In the genomic region with DNA sequence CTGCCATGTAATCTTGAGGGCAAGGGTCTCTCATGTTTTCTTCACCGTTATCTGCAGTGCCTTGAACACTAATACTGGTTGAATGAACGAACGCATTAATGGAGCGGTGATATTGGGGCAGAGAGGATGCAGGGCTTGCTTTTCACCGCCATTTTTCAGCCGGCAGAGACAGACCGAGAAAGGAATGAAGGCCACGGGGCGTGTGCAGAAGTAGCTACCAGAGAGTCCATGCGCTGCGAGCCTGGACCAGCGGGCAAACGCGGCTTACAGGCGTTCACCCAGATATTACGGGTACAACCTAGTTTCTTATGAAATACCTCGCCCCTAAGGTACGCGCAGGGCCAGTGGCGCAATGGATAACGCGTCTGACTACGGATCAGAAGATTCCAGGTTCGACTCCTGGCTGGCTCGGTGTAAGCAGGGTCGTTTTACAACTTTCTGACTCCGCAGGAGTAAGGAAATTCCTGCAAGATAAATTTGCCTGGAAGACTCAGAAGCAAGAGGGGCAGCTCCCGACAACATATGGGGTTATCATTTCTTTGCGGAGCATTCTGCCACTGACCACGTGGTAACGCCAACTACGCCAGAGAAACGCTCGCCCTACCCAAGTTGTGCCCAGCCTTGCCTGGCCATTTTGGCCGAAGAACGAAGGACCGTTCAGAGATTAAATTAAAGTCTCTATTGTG, we compare ENCODE assay signal across 1 cellular context.
TF ChIP-seq lines count a peak whose summit lies in the region.

No MANE protein-coding gene starts in this region.

TF ChIP-seq in HepG2, 621 proteins besides CTCF, POLR2A, EP300 and RAD21 (continued from another document and continues in another):
- TF ChIP-seq ZNF704 (CRISPR knock-in tag; IDR thresholded peaks at IDR 0.05; ENCODE audit: borderline replicate concordance) (peak; percentile 75; the same call in 1 of the 2 replicates), PTBP1 (IDR thresholded peaks at IDR 0.05; ENCODE audit: low read depth, low read length, poor library complexity, severe bottlenecking) (no peak), ARNTL (CRISPR knock-in tag; IDR thresholded peaks at IDR 0.05) (peak; percentile 67; the same call in 1 of the 2 replicates), FOXA1 (IDR thresholded peaks at IDR 0.05) (no peak), FOXA1 (CRISPR knock-in tag; IDR thresholded peaks at IDR 0.05) (peak; percentile 68; the same call in 1 of the 2 replicates), HIVEP1 (CRISPR knock-in tag; IDR thresholded peaks at IDR 0.05) (peak; percentile 82; the same call in 1 of the 2 replicates), ATM (IDR thresholded peaks at IDR 0.05; ENCODE audit: borderline replicate concordance) (no peak), ZNF792 (CRISPR knock-in tag; IDR thresholded peaks at IDR 0.05) (peak; percentile 90; the same call in 1 of the 2 replicates), ZSCAN25 (CRISPR knock-in tag; IDR thresholded peaks at IDR 0.05) (peak; percentile 90), YEATS2 (CRISPR knock-in tag; IDR thresholded peaks at IDR 0.05; ENCODE audit: borderline replicate concordance) (peak; percentile 70; the same call in 1 of the 2 replicates), POLR2AphosphoS2 (IDR thresholded peaks at IDR 0.05; ENCODE audit: low read depth, low read length) (no peak), WIZ (CRISPR knock-in tag; IDR thresholded peaks at IDR 0.05) (no peak), ZNF572 (CRISPR knock-in tag; IDR thresholded peaks at IDR 0.05) (peak; percentile 94; the same call in 1 of the 2 replicates), RXRA (CRISPR knock-in tag; IDR thresholded peaks at IDR 0.05) (peak; percentile 77), ZNF383 (CRISPR knock-in tag; IDR thresholded peaks at IDR 0.05; ENCODE audit: borderline replicate concordance) (peak; percentile 99), ARID3A (IDR thresholded peaks at IDR 0.05; ENCODE audit: low read depth, low read length) (peak; percentile 75; the same call in 1 of the 2 replicates), KAT2B (IDR thresholded peaks at IDR 0.05; ENCODE audit: borderline replicate concordance, low read depth, low read length) (no peak), ATAD3A (CRISPR knock-in tag; IDR thresholded peaks at IDR 0.05) (no peak), TCF12 (IDR thresholded peaks at IDR 0.05) (no peak), TCF12 (CRISPR knock-in tag; IDR thresholded peaks at IDR 0.05) (no peak), EEA1 (CRISPR knock-in tag; IDR thresholded peaks at IDR 0.05; ENCODE audit: borderline replicate concordance) (no peak; the same call in 1 of the 2 replicates), GABPB1 (CRISPR knock-in tag; IDR thresholded peaks at IDR 0.05) (peak; percentile 38; the same call in 1 of the 2 replicates), ZNF557 (CRISPR knock-in tag; IDR thresholded peaks at IDR 0.05) (peak; percentile 93; the same call in 1 of the 2 replicates), CBX5 (CRISPR knock-in tag; IDR thresholded peaks at IDR 0.05; ENCODE audit: borderline replicate concordance) (peak; percentile 96; the same call in 1 of the 2 replicates), SNAPC5 (CRISPR knock-in tag; IDR thresholded peaks at IDR 0.05; ENCODE audit: borderline replicate concordance) (peak; percentile 71; the same call in 1 of the 2 replicates), GATAD1 (CRISPR knock-in tag; IDR thresholded peaks at IDR 0.05) (peak; percentile 75; the same call in 1 of the 2 replicates), ZNF251 (CRISPR knock-in tag; IDR thresholded peaks at IDR 0.05) (peak; percentile 45; the same call in 1 of the 2 replicates), ZNF567 (CRISPR knock-in tag; IDR thresholded peaks at IDR 0.05; ENCODE audit: borderline replicate concordance) (peak; percentile 33; the same call in 1 of the 2 replicates), ZFY (CRISPR knock-in tag; IDR thresholded peaks at IDR 0.05) (peak; percentile 63), NFATC3 (CRISPR knock-in tag; IDR thresholded peaks at IDR 0.05) (0 out of 2 replicates have a peak, but pooled peaks have one; percentile 52), ZNF318 (CRISPR knock-in tag; IDR thresholded peaks at IDR 0.05) (peak; percentile 96), ZNF747 (CRISPR knock-in tag; IDR thresholded peaks at IDR 0.05; ENCODE audit: borderline replicate concordance) (0 out of 2 replicates have a peak, but pooled peaks have one; percentile 55), BATF2 (CRISPR knock-in tag; IDR thresholded peaks at IDR 0.05) (no peak), HDAC2 (CRISPR knock-in tag; IDR thresholded peaks at IDR 0.05) (peak; percentile 90), U2AF1 (optimal IDR thresholded peaks at IDR 0.05; ENCODE audit: low read depth, low read length) (no peak), KLF11 (CRISPR knock-in tag; IDR thresholded peaks at IDR 0.05) (peak; percentile 67), PPARG (CRISPR knock-in tag; conservative IDR thresholded peaks at IDR 0.05) (no peak)
- TF ChIP-seq, protein P1, sequence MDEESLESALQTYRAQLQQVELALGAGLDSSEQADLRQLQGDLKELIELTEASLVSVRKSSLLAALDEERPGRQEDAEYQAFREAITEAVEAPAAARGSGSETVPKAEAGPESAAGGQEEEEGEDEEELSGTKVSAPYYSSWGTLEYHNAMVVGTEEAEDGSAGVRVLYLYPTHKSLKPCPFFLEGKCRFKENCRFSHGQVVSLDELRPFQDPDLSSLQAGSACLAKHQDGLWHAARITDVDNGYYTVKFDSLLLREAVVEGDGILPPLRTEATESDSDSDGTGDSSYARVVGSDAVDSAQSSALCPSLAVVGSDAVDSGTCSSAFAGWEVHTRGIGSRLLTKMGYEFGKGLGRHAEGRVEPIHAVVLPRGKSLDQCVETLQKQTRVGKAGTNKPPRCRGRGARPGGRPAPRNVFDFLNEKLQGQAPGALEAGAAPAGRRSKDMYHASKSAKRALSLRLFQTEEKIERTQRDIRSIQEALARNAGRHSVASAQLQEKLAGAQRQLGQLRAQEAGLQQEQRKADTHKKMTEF (CRISPR knock-in tag; IDR thresholded peaks at IDR 0.05), result peak; percentile 81
- TF ChIP-seq, protein P2, sequence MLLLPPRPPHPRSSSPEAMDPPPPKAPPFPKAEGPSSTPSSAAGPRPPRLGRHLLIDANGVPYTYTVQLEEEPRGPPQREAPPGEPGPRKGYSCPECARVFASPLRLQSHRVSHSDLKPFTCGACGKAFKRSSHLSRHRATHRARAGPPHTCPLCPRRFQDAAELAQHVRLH (CRISPR knock-in tag; IDR thresholded peaks at IDR 0.05; ENCODE audit: borderline replicate concordance, low read depth), result peak; percentile 94
- TF ChIP-seq, protein P3, sequence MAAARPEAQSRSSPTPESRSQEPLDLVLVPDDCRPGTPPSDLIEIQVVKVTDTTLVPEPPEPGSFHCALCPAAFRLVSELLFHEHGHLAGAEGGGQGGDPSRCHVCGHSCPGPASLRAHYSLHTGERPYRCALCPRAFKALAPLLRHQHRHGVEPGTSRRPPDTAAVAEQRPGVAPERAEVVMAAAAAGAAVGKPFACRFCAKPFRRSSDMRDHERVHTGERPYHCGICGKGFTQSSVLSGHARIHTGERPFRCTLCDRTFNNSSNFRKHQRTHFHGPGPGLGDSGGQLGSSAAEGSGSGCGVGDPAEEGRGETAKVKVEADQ (CRISPR knock-in tag; IDR thresholded peaks at IDR 0.05; ENCODE audit: borderline replicate concordance), result peak; percentile 95
- TF ChIP-seq, protein P4, sequence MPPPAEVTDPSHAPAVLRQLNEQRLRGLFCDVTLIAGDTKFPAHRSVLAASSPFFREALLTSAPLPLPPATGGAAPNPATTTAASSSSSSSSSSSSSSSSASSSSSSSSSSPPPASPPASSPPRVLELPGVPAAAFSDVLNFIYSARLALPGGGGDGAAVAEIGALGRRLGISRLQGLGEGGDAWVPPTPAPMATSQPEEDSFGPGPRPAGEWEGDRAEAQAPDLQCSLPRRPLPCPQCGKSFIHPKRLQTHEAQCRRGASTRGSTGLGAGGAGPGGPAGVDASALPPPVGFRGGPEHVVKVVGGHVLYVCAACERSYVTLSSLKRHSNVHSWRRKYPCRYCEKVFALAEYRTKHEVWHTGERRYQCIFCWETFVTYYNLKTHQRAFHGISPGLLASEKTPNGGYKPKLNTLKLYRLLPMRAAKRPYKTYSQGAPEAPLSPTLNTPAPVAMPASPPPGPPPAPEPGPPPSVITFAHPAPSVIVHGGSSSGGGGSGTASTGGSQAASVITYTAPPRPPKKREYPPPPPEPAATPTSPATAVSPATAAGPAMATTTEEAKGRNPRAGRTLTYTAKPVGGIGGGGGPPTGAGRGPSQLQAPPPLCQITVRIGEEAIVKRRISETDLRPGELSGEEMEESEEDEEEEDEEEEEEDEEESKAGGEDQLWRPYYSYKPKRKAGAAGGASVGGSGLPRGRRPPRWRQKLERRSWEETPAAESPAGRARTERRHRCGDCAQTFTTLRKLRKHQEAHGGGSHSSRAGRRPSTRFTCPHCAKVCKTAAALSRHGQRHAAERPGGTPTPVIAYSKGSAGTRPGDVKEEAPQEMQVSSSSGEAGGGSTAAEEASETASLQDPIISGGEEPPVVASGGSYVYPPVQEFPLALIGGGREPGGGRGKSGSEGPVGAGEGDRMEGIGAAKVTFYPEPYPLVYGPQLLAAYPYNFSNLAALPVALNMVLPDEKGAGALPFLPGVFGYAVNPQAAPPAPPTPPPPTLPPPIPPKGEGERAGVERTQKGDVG (CRISPR knock-in tag; IDR thresholded peaks at IDR 0.05; ENCODE audit: borderline replicate concordance), result peak; percentile 90; the same call in 1 of the 2 replicates
